18 cellular contexts compared by ENCODE assay signal in the genomic region with DNA sequence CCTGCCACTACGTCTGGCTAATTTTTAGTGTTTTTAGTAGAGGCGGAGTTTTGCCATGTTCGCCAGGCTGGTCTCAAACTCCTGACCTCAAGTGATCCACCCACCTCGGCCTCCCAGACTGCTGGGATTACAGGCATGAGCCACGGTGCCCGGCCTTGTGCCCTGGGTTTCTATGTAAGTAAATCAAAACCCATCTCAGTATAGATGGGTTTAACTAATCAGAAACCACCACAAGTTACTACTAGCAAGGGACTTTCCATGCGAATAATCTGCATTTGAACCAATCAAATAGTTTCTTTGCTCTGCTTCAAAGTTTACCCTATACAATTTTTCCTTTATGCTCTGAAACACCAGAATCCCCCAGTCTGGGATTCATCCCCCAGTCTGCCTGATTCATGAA. TPM values are rescaled to one million over a fixed set of nuclear protein-coding genes. Genes with fewer than 3 reads are reported as not detected.
DNase-seq lines count a peak whose midpoint lies in the region; ATAC-seq and TF ChIP-seq lines count a peak whose summit lies in the region.
"Had no signal": no experiment of that assay in that cellular context is flagged by ENCODE, and none has a peak within 500 bp of the region (broad histone marks: within the 10 kb centered on the region; RNA-seq: fewer than 3 reads in every experiment).

No MANE protein-coding gene starts in this region.

- H3K4me1 Mint-ChIP-seq in activated CD8-positive, alpha-beta T cell treated with anti-CD3 and anti-CD28 coated beads for 36 hours (ENCODE audit: low read depth): peaks cover 41% of the 10 kb centered on the region
- H3K4me1 Mint-ChIP-seq in activated CD8-positive, alpha-beta T cell treated with anti-CD3 and anti-CD28 coated beads, Interleukin-2, amount 10 ng/mL, durations not matched to agents 7 days and 5 days (ENCODE audit: low read depth): peaks cover 32% of the 10 kb centered on the region
- peaks cover 62% of the 10 kb centered on the region for H3K4me1 Mint-ChIP-seq in activated naive CD8-positive, alpha-beta T cell treated with anti-CD3 and anti-CD28 coated beads, Interleukin-2, amount 50 U/mL, for 24 hours
- peaks cover 81% of the 10 kb centered on the region for H3K4me1 Mint-ChIP-seq in stimulated activated naive CD8-positive, alpha-beta T cell treated with anti-CD3 and anti-CD28 coated beads, Interleukin-15, amount 100 ng/mL, for 72 hours

- no peak overlapping the region for H3K27ac Mint-ChIP-seq in activated CD8-positive, alpha-beta T cell treated with anti-CD3 and anti-CD28 coated beads for 36 hours
- no peak overlapping the region for H3K27ac Mint-ChIP-seq in activated CD8-positive, alpha-beta T cell treated with anti-CD3 and anti-CD28 coated beads, Interleukin-2, amount 10 ng/mL, durations not matched to agents 7 days and 5 days
- H3K27ac Mint-ChIP-seq in activated naive CD8-positive, alpha-beta T cell treated with anti-CD3 and anti-CD28 coated beads, Interleukin-2, amount 50 U/mL, for 24 hours: peak overlapping the region; percentile 47
- no peak overlapping the region for H3K27ac Mint-ChIP-seq in stimulated activated naive CD8-positive, alpha-beta T cell treated with anti-CD3 and anti-CD28 coated beads, Interleukin-15, amount 100 ng/mL, for 72 hours
- H3K27ac Mint-ChIP-seq: HFFc6 had no signal

- H3K4me3 Mint-ChIP-seq in activated CD8-positive, alpha-beta T cell treated with anti-CD3 and anti-CD28 coated beads for 36 hours: no peak overlapping the region
- H3K4me3 Mint-ChIP-seq in activated CD8-positive, alpha-beta T cell treated with anti-CD3 and anti-CD28 coated beads, Interleukin-2, amount 10 ng/mL, durations not matched to agents 7 days and 5 days: no peak overlapping the region
- H3K4me3 Mint-ChIP-seq in activated naive CD8-positive, alpha-beta T cell treated with anti-CD3 and anti-CD28 coated beads, Interleukin-2, amount 50 U/mL, for 24 hours: no peak overlapping the region
- no peak overlapping the region for H3K4me3 Mint-ChIP-seq in stimulated activated naive CD8-positive, alpha-beta T cell treated with anti-CD3 and anti-CD28 coated beads, Interleukin-15, amount 100 ng/mL, for 72 hours
- H3K4me3 Mint-ChIP-seq: CD14-positive monocyte, HFFc6 had no signal

- no peak for TF ChIP-seq CTCF in activated CD8-positive, alpha-beta T cell treated with anti-CD3 and anti-CD28 coated beads for 36 hours (IDR thresholded peaks at IDR 0.05)

- DNase-seq in activated CD8-positive, alpha-beta T cell treated with anti-CD3 and anti-CD28 coated beads for 36 hours: no peak
- no peak for DNase-seq in activated CD8-positive, alpha-beta T cell treated with anti-CD3 and anti-CD28 coated beads, Interleukin-2, amount 10 ng/mL, durations not matched to agents 7 days and 5 days
- peak; percentile 28 for DNase-seq in stimulated activated CD4-positive, alpha-beta T cell treated with anti-CD3 and anti-CD28 coated beads, Interleukin-4, amount 100 ng/mL, for 1 hour
- no peak for DNase-seq in stimulated activated CD4-positive, alpha-beta T cell treated with anti-CD3 and anti-CD28 coated beads, Interleukin-4, amount 100 ng/mL, for 4 hours
- DNase-seq in activated naive CD8-positive, alpha-beta T cell treated with anti-CD3 and anti-CD28 coated beads, Interleukin-2, amount 50 U/mL, for 24 hours: no peak
- no peak for DNase-seq in stimulated activated naive CD8-positive, alpha-beta T cell treated with anti-CD3 and anti-CD28 coated beads, Interleukin-15, amount 100 ng/mL, for 72 hours
- no peak for DNase-seq in central memory CD4-positive, alpha-beta T cell
- DNase-seq in dedifferentiated amniotic fluid mesenchymal stem cell (ENCODE audit: extremely low spot score): no peak
- DNase-seq: COR-L47, HFFc6, KBM-7, NCI-H1048, NCI-H2227 treated with DMSO at 0.1 percent for 48 hours, NCI-H69 had no signal

- CTCF ChIA-PET in activated CD8-positive, alpha-beta T cell treated with anti-CD3 and anti-CD28 coated beads for 36 hours (lab: Charles Lee): no interaction called here
- CTCF ChIA-PET in activated CD8-positive, alpha-beta T cell treated with anti-CD3 and anti-CD28 coated beads, Interleukin-2, amount 10 ng/mL, durations not matched to agents 7 days and 5 days (lab: Charles Lee): interaction anchor here (0.7 to 1.8 kb wide), 2 partner anchors 9 kb away, joined by 3 to 8 read pairs; no protein-coding TSS in a partner anchor

- POLR2A ChIA-PET in activated CD8-positive, alpha-beta T cell treated with anti-CD3 and anti-CD28 coated beads for 36 hours (lab: Charles Lee): no interaction called here
- POLR2A ChIA-PET in activated CD8-positive, alpha-beta T cell treated with anti-CD3 and anti-CD28 coated beads, Interleukin-2, amount 10 ng/mL, durations not matched to agents 7 days and 5 days (lab: Charles Lee): interaction anchor here (1.6 kb wide), 1 partner anchor 17 kb away, joined by 4 read pairs; a partner anchor contains a TSS

- intact Hi-C loops in activated CD8-positive, alpha-beta T cell treated with anti-CD3 and anti-CD28 coated beads for 36 hours (cut with micrococcal nuclease): no loop called here

- no peaks in the 10 kb centered on the region for H3K9me3 Mint-ChIP-seq in activated CD8-positive, alpha-beta T cell treated with anti-CD3 and anti-CD28 coated beads for 36 hours
- H3K9me3 Mint-ChIP-seq in activated CD8-positive, alpha-beta T cell treated with anti-CD3 and anti-CD28 coated beads, Interleukin-2, amount 10 ng/mL, durations not matched to agents 7 days and 5 days (ENCODE audit: insufficient read depth): no peaks in the 10 kb centered on the region
- no peaks in the 10 kb centered on the region for H3K9me3 Mint-ChIP-seq in activated naive CD8-positive, alpha-beta T cell treated with anti-CD3 and anti-CD28 coated beads, Interleukin-2, amount 50 U/mL, for 24 hours
- peaks cover 4 to 7% of the 10 kb centered on the region in 2 donors for H3K9me3 Mint-ChIP-seq in stimulated activated naive CD8-positive, alpha-beta T cell treated with anti-CD3 and anti-CD28 coated beads, Interleukin-15, amount 100 ng/mL, for 72 hours
- H3K9me3 Mint-ChIP-seq: CD14-positive monocyte, HFFc6 had no signal

- no peaks in the 10 kb centered on the region for H3K27me3 Mint-ChIP-seq in activated CD8-positive, alpha-beta T cell treated with anti-CD3 and anti-CD28 coated beads for 36 hours
- no peaks in the 10 kb centered on the region for H3K27me3 Mint-ChIP-seq in activated CD8-positive, alpha-beta T cell treated with anti-CD3 and anti-CD28 coated beads, Interleukin-2, amount 10 ng/mL, durations not matched to agents 7 days and 5 days (ENCODE audit: low read depth)
- H3K27me3 Mint-ChIP-seq in activated naive CD8-positive, alpha-beta T cell treated with anti-CD3 and anti-CD28 coated beads, Interleukin-2, amount 50 U/mL, for 24 hours: no peaks in the 10 kb centered on the region
- H3K27me3 Mint-ChIP-seq in stimulated activated naive CD8-positive, alpha-beta T cell treated with anti-CD3 and anti-CD28 coated beads, Interleukin-15, amount 100 ng/mL, for 72 hours: no peaks in the 10 kb centered on the region

- peak; percentile 35 for ATAC-seq in activated CD8-positive, alpha-beta T cell treated with anti-CD3 and anti-CD28 coated beads for 36 hours
- ATAC-seq in activated CD8-positive, alpha-beta T cell treated with anti-CD3 and anti-CD28 coated beads, Interleukin-2, amount 10 ng/mL, durations not matched to agents 7 days and 5 days: no peak
- peak; percentile 67 for ATAC-seq in activated naive CD8-positive, alpha-beta T cell treated with anti-CD3 and anti-CD28 coated beads, Interleukin-2, amount 50 U/mL, for 24 hours
- ATAC-seq in stimulated activated naive CD8-positive, alpha-beta T cell treated with anti-CD3 and anti-CD28 coated beads, Interleukin-15, amount 100 ng/mL, for 72 hours: peak; percentile 35

- H3K36me3 Mint-ChIP-seq in activated CD8-positive, alpha-beta T cell treated with anti-CD3 and anti-CD28 coated beads for 36 hours (ENCODE audit: low read depth): no peaks in the 10 kb centered on the region
- peaks cover 3% of the 10 kb centered on the region for H3K36me3 Mint-ChIP-seq in activated CD8-positive, alpha-beta T cell treated with anti-CD3 and anti-CD28 coated beads, Interleukin-2, amount 10 ng/mL, durations not matched to agents 7 days and 5 days (ENCODE audit: low read depth)
- no peaks in the 10 kb centered on the region for H3K36me3 Mint-ChIP-seq in activated naive CD8-positive, alpha-beta T cell treated with anti-CD3 and anti-CD28 coated beads, Interleukin-2, amount 50 U/mL, for 24 hours (ENCODE audit: low read depth)

RNA-seq across cellular contexts. Expression of a gene that starts 16.5 kb away (rescaled TPM):
- total RNA-seq in activated CD8-positive, alpha-beta T cell treated with anti-CD3 and anti-CD28 coated beads for 36 hours: 100 to 1,000 TPM; 924 to 930 TPM
- 100 to 1,000 TPM; 661 to 670 TPM for total RNA-seq in activated CD8-positive, alpha-beta T cell treated with anti-CD3 and anti-CD28 coated beads, Interleukin-2, amount 10 ng/mL, durations not matched to agents 7 days and 5 days

RNA-seq across cellular contexts. Expression of a gene that starts 40.0 kb away (rescaled TPM):
- total RNA-seq in activated CD8-positive, alpha-beta T cell treated with anti-CD3 and anti-CD28 coated beads for 36 hours: not detected
- not detected for total RNA-seq in activated CD8-positive, alpha-beta T cell treated with anti-CD3 and anti-CD28 coated beads, Interleukin-2, amount 10 ng/mL, durations not matched to agents 7 days and 5 days
- total RNA-seq: A673, H4, HFFc6, M059J had no signal

RNA-seq across cellular contexts. Expression of a gene that starts 47.8 kb away (rescaled TPM):
- not detected for total RNA-seq in activated CD8-positive, alpha-beta T cell treated with anti-CD3 and anti-CD28 coated beads for 36 hours
- not detected for total RNA-seq in activated CD8-positive, alpha-beta T cell treated with anti-CD3 and anti-CD28 coated beads, Interleukin-2, amount 10 ng/mL, durations not matched to agents 7 days and 5 days

RNA-seq across cellular contexts. Expression of a gene that starts 59.6 kb away (rescaled TPM):
- not detected for total RNA-seq in activated CD8-positive, alpha-beta T cell treated with anti-CD3 and anti-CD28 coated beads for 36 hours
- not detected for total RNA-seq in activated CD8-positive, alpha-beta T cell treated with anti-CD3 and anti-CD28 coated beads, Interleukin-2, amount 10 ng/mL, durations not matched to agents 7 days and 5 days
- total RNA-seq: A673 had no signal
